In the genomic region with DNA sequence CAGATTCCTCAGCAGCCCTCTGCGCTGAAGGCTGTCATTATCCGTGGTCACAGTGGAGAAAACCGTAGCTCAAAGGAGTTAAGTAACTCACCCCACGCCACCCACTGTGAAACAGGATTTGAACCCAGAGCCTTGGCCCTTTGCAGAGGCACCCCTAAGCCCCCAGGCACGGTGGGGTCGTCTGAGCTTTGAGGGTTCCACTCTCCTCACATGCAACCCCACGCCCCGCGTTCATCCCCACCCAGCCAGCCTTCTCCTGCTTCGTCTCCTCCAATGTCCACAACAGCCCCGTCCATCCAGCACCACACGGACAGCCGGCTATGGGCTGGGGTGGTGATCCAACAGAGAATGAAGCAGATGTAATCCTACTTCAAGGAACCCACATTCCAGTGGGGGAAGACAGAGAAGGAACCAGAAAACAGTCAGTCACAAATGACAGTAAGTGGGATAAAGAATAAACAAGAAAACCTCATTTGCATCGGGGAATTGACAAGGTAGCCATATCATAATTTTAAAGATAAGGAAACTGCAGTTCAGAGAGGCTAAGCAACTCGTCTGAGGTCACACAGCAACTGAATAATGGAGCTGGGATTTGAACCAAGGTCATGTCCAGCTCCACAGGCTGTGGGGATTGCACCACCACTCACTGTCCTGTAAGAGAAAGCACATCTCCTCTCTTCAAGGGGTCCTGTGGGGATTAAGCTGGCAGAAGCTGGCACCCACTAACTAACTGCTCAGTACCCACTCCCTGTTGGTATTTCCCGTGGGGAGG, we compare ENCODE assay signal across 21 cellular contexts. TPM values are rescaled to one million over a fixed set of nuclear protein-coding genes. Genes with fewer than 3 reads are reported as not detected.
DNase-seq lines count a peak whose midpoint lies in the region; ATAC-seq and TF ChIP-seq lines count a peak whose summit lies in the region.
"Had no signal": no experiment of that assay in that cellular context is flagged by ENCODE, and none has a peak within 500 bp of the region (broad histone marks: within the 10 kb centered on the region; RNA-seq: fewer than 3 reads in every experiment).

No MANE protein-coding gene starts in this region.

- ATAC-seq in SK-N-SH treated with all-trans-retinoic acid at 6 μM for 48 hours, result no peak
- no peak for ATAC-seq in Panc1
- ATAC-seq in gastroesophageal sphincter, result no peak
- ATAC-seq in psoas muscle, result no peak
- no peak for ATAC-seq in HG03196 (IDR thresholded peaks at IDR 0.05; ENCODE audit: unreplicated experiment)

- in situ Hi-C loops in Panc1 (cut with HindIII; ENCODE audit: low pct_unique_long_range_greater_than_20kb, low sequenced_read_pairs), result no loop called here

- no peaks in the 10 kb centered on the region for H3K36me3 ChIP-seq in SK-N-SH (replicated peaks in 1 of 2; ENCODE audit: control insufficient read depth in 1 of 2, insufficient read depth in 2 of 2, low read length in 1 of 2)
- no peaks in the 10 kb centered on the region for H3K36me3 ChIP-seq in Panc1 (ENCODE audit: control insufficient read depth, insufficient read depth, low read length)
- H3K36me3 ChIP-seq in gastroesophageal sphincter, result peaks cover 0 to 52% of the 10 kb centered on the region in 2 donors
- peaks cover 0 to 9% of the 10 kb centered on the region in 2 donors for H3K36me3 ChIP-seq in psoas muscle (ENCODE audit: insufficient read depth in 1 of 2, low read depth in 1 of 2)
- H3K36me3 ChIP-seq in adrenal gland (replicated peaks in 1 of 2), result no peaks in the 10 kb centered on the region
- H3K36me3 ChIP-seq: BE2C, HAP-1 had no signal

- no peaks in the 10 kb centered on the region for H4K20me1 ChIP-seq in SK-N-SH (ENCODE audit: insufficient read depth)

- H3K9me3 ChIP-seq in SK-N-SH, result no peaks in the 10 kb centered on the region
- no peaks in the 10 kb centered on the region for H3K9me3 ChIP-seq in Panc1 (ENCODE audit: control insufficient read depth, insufficient read depth, low read depth, low read length)
- no peaks in the 10 kb centered on the region for H3K9me3 ChIP-seq in gastroesophageal sphincter
- H3K9me3 ChIP-seq in psoas muscle, result no peaks in the 10 kb centered on the region
- no peaks in the 10 kb centered on the region for H3K9me3 ChIP-seq in adrenal gland (replicated peaks in 1 of 3)
- H3K9me3 ChIP-seq: BE2C, HAP-1, Peyer's patch had no signal

- no peak overlapping the region for H2AFZ ChIP-seq in SK-N-SH (ENCODE audit: low read depth)

- TF ChIP-seq EP300 in SK-N-SH (IDR thresholded peaks at IDR 0.05; ENCODE audit: borderline replicate concordance in 1 of 2, low read depth in 1 of 2, low read length in 1 of 2), result no peak
- no peak for TF ChIP-seq EP300 in gastroesophageal sphincter (IDR thresholded peaks at IDR 0.05)

- H3K4me2 ChIP-seq in SK-N-SH, result no peak overlapping the region

- no TSS peak for BruUV-seq in Panc1 (replicated peaks; lab: Mats Ljungman, UMichigan)

- no peak overlapping the region for H3K4me3 ChIP-seq in SK-N-SH (ENCODE audit: low read depth in 2 of 2, low read length in 1 of 2)
- no peak overlapping the region for H3K4me3 ChIP-seq in Panc1 (ENCODE audit: low read depth in 2 of 2, low read length in 2 of 2)
- H3K4me3 ChIP-seq in gastroesophageal sphincter, result no peak overlapping the region
- no peak overlapping the region for H3K4me3 ChIP-seq in psoas muscle
- no peak overlapping the region for H3K4me3 ChIP-seq in adrenal gland
- H3K4me3 ChIP-seq: HAP-1, Peyer's patch had no signal

- CTCF ChIA-PET in SK-N-SH (lab: Yijun Ruan, JAX) (interaction anchor here (1.0 to 1.2 kb wide), 2 partner anchors 9 to 111 kb away, joined by 4 read pairs; no protein-coding TSS in a partner anchor), Panc1 (lab: Charles Lee) (interaction anchor here (0.7 kb wide), 1 partner anchor 306 kb away, joined by 4 read pairs; no protein-coding TSS in a partner anchor)

- WGBS in SK-N-SH (ENCODE audit: low lambda C conversion rate), result 87% methylated on average over 15 of the region's 16 CpGs
- WGBS in gastroesophageal sphincter (ENCODE audit: low coverage in 1 of 2), 2 donors, result 71 to 75% methylated on average over 2 to 9 of the region's 16 CpGs
- WGBS in psoas muscle, 3 donors, result 89 to 94% (median 93%) methylated on average over 16 of the region's 16 CpGs
- 79 to 82% (median 80%) methylated on average over 15 to 16 of the region's 16 CpGs for WGBS in adrenal gland, 4 donors

- POLR2A ChIA-PET in SK-N-SH (lab: Yijun Ruan, JAX), result no interaction called here
- POLR2A ChIA-PET in Panc1 (lab: Charles Lee), result no interaction called here

- no peaks in the 10 kb centered on the region for H3F3A ChIP-seq in SK-N-SH (replicated peaks; ENCODE audit: insufficient read depth)

- H3K27ac ChIP-seq in SK-N-SH (ENCODE audit: low read depth in 2 of 2, low read length in 1 of 2), result no peak overlapping the region
- peak overlapping the region; percentile 96 for H3K27ac ChIP-seq in Panc1 (ENCODE audit: low read length)
- H3K27ac ChIP-seq in gastroesophageal sphincter, result peak overlapping the region in 3 of 4 donors; percentile 9 to 48 (median 41)
- peak overlapping the region; percentile 30 for H3K27ac ChIP-seq in psoas muscle
- peak overlapping the region in 1 of 5 donors; percentile 40 for H3K27ac ChIP-seq in adrenal gland
- H3K27ac ChIP-seq: 22Rv1, Peyer's patch had no signal

- no peak overlapping the region for H3K9ac ChIP-seq in SK-N-SH

- no peaks in the 10 kb centered on the region for H3K9me2 ChIP-seq in SK-N-SH

- H3K4me1 ChIP-seq in SK-N-SH (ENCODE audit: control insufficient read depth in 1 of 2, insufficient read depth in 2 of 2, low read depth in 1 of 2, low read length in 1 of 2) (peaks cover 0 to 3% of the 10 kb centered on the region in 2 experiments; a peak in 1 of 4 replicates), Panc1 (ENCODE audit: control insufficient read depth, insufficient read depth, low read length) (peaks cover 56% of the 10 kb centered on the region), gastroesophageal sphincter (peaks cover 0 to 76% (median 28%) of the 10 kb centered on the region in 3 donors), psoas muscle (peaks cover 21% of the 10 kb centered on the region), adrenal gland (replicated peaks in 1 of 2) (peaks cover 0 to 5% of the 10 kb centered on the region in 2 donors)
- H3K4me1 ChIP-seq: BE2C, HAP-1 had no signal

- TF ChIP-seq POLR2A in gastroesophageal sphincter (IDR thresholded peaks at IDR 0.05), result no peak
- no peak for TF ChIP-seq POLR2A in adrenal gland (IDR thresholded peaks at IDR 0.05)

- intact Hi-C loops in Panc1 (cut with micrococcal nuclease; ENCODE audit: unreplicated experiment) (no loop called here), psoas muscle (cut with DNase I) (no loop called here), adrenal gland (cut with DNase I) (no loop called here)

- DNase-seq in SK-N-SH, result no peak
- DNase-seq in Panc1 (ENCODE audit: low read depth, low spot score), result no peak
- DNase-seq in psoas muscle, result peak in 1 of 2 donors; percentile 38
- no peak for DNase-seq in mucosa of gallbladder (ENCODE audit: low spot score)
- DNase-seq in adrenal gland, result no peak
- DNase-seq: BE2C; CD4-positive, alpha-beta T cell; KBM-7; MV-4-11; NCI-H1417 treated with DMSO at 0.1 percent for 48 hours; NCI-H2029; NCI-H2171 treated with DMSO at 0.1 percent for 48 hours; NCI-H446 treated with DMSO at 0.1 percent for 48 hours; NCI-H748 treated with DMSO at 0.1 percent for 48 hours; Peyer's patch; Right ventricle myocardium superior had no signal

- no peaks in the 10 kb centered on the region for H3K79me2 ChIP-seq in SK-N-SH (ENCODE audit: insufficient read depth)

- TF ChIP-seq CTCF in SK-N-SH (IDR thresholded peaks at IDR 0.05), result no peak
- no peak for TF ChIP-seq CTCF in Panc1 (IDR thresholded peaks at IDR 0.05)
- TF ChIP-seq CTCF in gastroesophageal sphincter (IDR thresholded peaks at IDR 0.05), result no peak
- TF ChIP-seq CTCF in psoas muscle (IDR thresholded peaks at IDR 0.05), result no peak
- TF ChIP-seq CTCF in adrenal gland (IDR thresholded peaks at IDR 0.05), result no peak

- no peaks in the 10 kb centered on the region for H3K27me3 ChIP-seq in SK-N-SH (ENCODE audit: insufficient read depth)
- H3K27me3 ChIP-seq in Panc1 (ENCODE audit: control insufficient read depth, insufficient read depth, low read length), result no peaks in the 10 kb centered on the region
- H3K27me3 ChIP-seq in gastroesophageal sphincter, result no peaks in the 10 kb centered on the region
- H3K27me3 ChIP-seq in psoas muscle (ENCODE audit: insufficient read depth in 3 of 3, low read length in 2 of 3), result no peaks in the 10 kb centered on the region
- no peaks in the 10 kb centered on the region for H3K27me3 ChIP-seq in adrenal gland
- H3K27me3 ChIP-seq: BE2C, Peyer's patch had no signal

- TF ChIP-seq RAD21 in SK-N-SH (IDR thresholded peaks at IDR 0.05; ENCODE audit: low read length), result no peak

TF ChIP-seq in SK-N-SH treated with all-trans-retinoic acid at 6 μM for 48 hours, 23 proteins besides CTCF, POLR2A, EP300 and RAD21:
- no peak for TF ChIP-seq OSR1 (CRISPR knock-in tag; IDR thresholded peaks at IDR 0.05)
- TF ChIP-seq GLIS3 (CRISPR knock-in tag; IDR thresholded peaks at IDR 0.05), result peak; percentile 37; the same call in 1 of the 2 replicates

TF ChIP-seq in SK-N-SH, 30 proteins besides CTCF, POLR2A, EP300 and RAD21 (continues in another document):
- no peak for TF ChIP-seq USF2 (IDR thresholded peaks at IDR 0.05; ENCODE audit: borderline replicate concordance, low read depth, low read length)

RNA-seq across cellular contexts. Expression of gene DHRS3, which starts 31.7 kb away (rescaled TPM):
- polyA plus RNA-seq in SK-N-SH (2012; rRNA removed) (29.6 and 44.8 TPM in 2 replicates), psoas muscle (10 to 100 TPM; 27.2 to 65.1 (median 28.3) TPM), adrenal gland (10 to 100 TPM in 2 of 3 donors, 1 to 10 TPM in 1; 7.7 to 44.2 (median 44.2) TPM)
- polyA plus RNA-seq in SK-N-SH (2012; cell fraction: cytosol; rRNA removed), result 17.6 and 26.3 TPM in 2 replicates
- 41.9 and 43.1 TPM in 2 replicates for polyA plus RNA-seq in SK-N-SH (2012; cell fraction: nucleus; rRNA removed)
- total RNA-seq in Panc1 (2021; ENCODE audit: unreplicated experiment) (113 TPM), gastroesophageal sphincter (100 to 1,000 TPM; 115 to 211 (median 186) TPM), psoas muscle (10 to 100 TPM; 21.7 to 78.7 (median 54.9) TPM), mucosa of gallbladder (168 TPM), adrenal gland (10 to 100 TPM; 15.3 to 72.4 (median 41.3) TPM)
- 143 TPM for polyA plus RNA-seq in Panc1 (2012; ENCODE audit: insufficient read length)

RNA-seq across cellular contexts. Expression of gene AADACL4, which starts 57.5 kb away (rescaled TPM):
- polyA plus RNA-seq in SK-N-SH (2012; rRNA removed) (0.32 and 0.59 TPM in 2 replicates), psoas muscle (not detected), adrenal gland (under 1 TPM in 2 of 3 donors, not detected in 1; 0.10 to 0.16 TPM)
- polyA plus RNA-seq in SK-N-SH (2012; cell fraction: cytosol; rRNA removed), result 0.21 and 0.23 TPM in 2 replicates
- polyA plus RNA-seq in SK-N-SH (2012; cell fraction: nucleus; rRNA removed), result 2.5 TPM in 2 replicates
- total RNA-seq in Panc1 (2021; ENCODE audit: unreplicated experiment) (not detected), gastroesophageal sphincter (not detected), psoas muscle (not detected), mucosa of gallbladder (not detected), adrenal gland (not detected)
- polyA plus RNA-seq in Panc1 (2012; ENCODE audit: insufficient read length), result not detected
- total RNA-seq: CD4-positive, alpha-beta T cell; Peyer's patch; Right ventricle myocardium superior had no signal

Comparison
In these comparisons a context has a peak if more than half of its experiments do, and no peak if none do; other contexts are left out.
1. H3K27ac ChIP-seq: peak in Panc1 (single experiment), gastroesophageal sphincter (3 of 4) and psoas muscle (single experiment); none in SK-N-SH (0 of 2).